In genomic region chr20:38418509-38419204, GRCh38 we compare ENCODE assay signal across 11 cellular contexts. TPM values are rescaled to one million over a fixed set of nuclear protein-coding genes. Genes with fewer than 3 reads are reported as not detected.
DNase-seq lines count a peak whose midpoint lies in the region; ATAC-seq, FAIRE-seq and TF ChIP-seq lines count a peak whose summit lies in the region.
"Had no signal": no experiment of that assay in that cellular context is flagged by ENCODE, and none has a peak within 500 bp of the region (broad histone marks: within the 10 kb centered on the region; RNA-seq: fewer than 3 reads in every experiment).

No MANE protein-coding gene starts in this region.

- intact Hi-C loops in Panc1 (cut with micrococcal nuclease; ENCODE audit: unreplicated experiment), result no loop called here

- BruUV-seq in Panc1 (replicated peaks; lab: Mats Ljungman, UMichigan), result no TSS peak

- H3K79me2 ChIP-seq in hepatocyte, result no peaks in the 10 kb centered on the region

- peaks cover 29% of the 10 kb centered on the region for H3K36me3 Mint-ChIP-seq in endothelial cell (ENCODE audit: low read depth, unreplicated experiment)

- ATAC-seq in Panc1 (peak; percentile 59), HG02852 (IDR thresholded peaks at IDR 0.05; ENCODE audit: unreplicated experiment) (no peak), HG02610 (IDR thresholded peaks at IDR 0.05; ENCODE audit: unreplicated experiment) (no peak)

- CTCF ChIA-PET in Panc1 (lab: Charles Lee), result interaction anchor here (0.6 to 1.1 kb wide), 3 partner anchors 9 to 803 kb away, joined by 3 to 6 read pairs (median 6); no protein-coding TSS in a partner anchor

- no peak overlapping the region for H3K27ac ChIP-seq in Panc1 (ENCODE audit: low read length)
- H3K27ac ChIP-seq in hepatocyte, result no peak overlapping the region

- no peak overlapping the region for H3K4me2 ChIP-seq in hepatocyte

- H3K9me2 ChIP-seq in hepatocyte (replicated peaks; ENCODE audit: insufficient read depth), result no peaks in the 10 kb centered on the region

- H4K20me1 ChIP-seq in hepatocyte (ENCODE audit: insufficient read depth, poor library complexity, severe bottlenecking), result peaks cover 2% of the 10 kb centered on the region

- H3K4me3 Mint-ChIP-seq in endothelial cell (ENCODE audit: unreplicated experiment), result no peak overlapping the region

- H3K4me3 ChIP-seq in Panc1 (ENCODE audit: low read depth in 2 of 2, low read length in 2 of 2), result no peak overlapping the region
- H3K4me3 ChIP-seq in fibroblast of the aortic adventitia (ENCODE audit: low read depth, low read length), result no peak overlapping the region
- no peak overlapping the region for H3K4me3 ChIP-seq in hepatocyte

- DNase-seq in GM12891 (ENCODE audit: insufficient read length, low spot score), result no peak
- no peak for DNase-seq in Panc1 (ENCODE audit: low read depth, low spot score)
- peak; percentile 70 for DNase-seq in fibroblast of the aortic adventitia (ENCODE audit: low read depth)
- DNase-seq in pons (ENCODE audit: low spot score), result peak; percentile 75
- no peak for DNase-seq in hepatocyte (ENCODE audit: low spot score)
- no peak for DNase-seq in endothelial cell (ENCODE audit: low spot score)
- DNase-seq: NCI-H1930, T1000 had no signal

- no peaks in the 10 kb centered on the region for H3K9me3 Mint-ChIP-seq in endothelial cell (ENCODE audit: unreplicated experiment)
- H3K9me3 Mint-ChIP-seq: activated naive CD4-positive, alpha-beta T cell treated with anti-CD3 and anti-CD28 coated beads, Interleukin-2, amount 50 U/mL, for 72 hours had no signal

- peak; percentile 55 for TF ChIP-seq POLR2A in GM12891 (IDR thresholded peaks at IDR 0.05; ENCODE audit: low read depth, low read length)

- in situ Hi-C loops in Panc1 (cut with HindIII; ENCODE audit: low pct_unique_long_range_greater_than_20kb, low sequenced_read_pairs), result no loop called here

- no peak overlapping the region for H2AFZ ChIP-seq in hepatocyte

- H3K4me1 Mint-ChIP-seq in endothelial cell (ENCODE audit: unreplicated experiment), result no peaks in the 10 kb centered on the region

- TF ChIP-seq CTCF in Panc1 (IDR thresholded peaks at IDR 0.05) (no peak), fibroblast of the aortic adventitia (IDR thresholded peaks at IDR 0.05; ENCODE audit: insufficient read depth, low read length) (no peak), hepatocyte (IDR thresholded peaks at IDR 0.05; ENCODE audit: poor library complexity) (no peak), endothelial cell (IDR thresholded peaks at IDR 0.05; ENCODE audit: unreplicated experiment) (no peak)

- H3K9me3 ChIP-seq in Panc1 (ENCODE audit: control insufficient read depth, insufficient read depth, low read depth, low read length) (no peaks in the 10 kb centered on the region), hepatocyte (ENCODE audit: low read depth) (no peaks in the 10 kb centered on the region)

- no peak for FAIRE-seq in GM12891 (lab: Jason Lieb, UNC)

- H3K4me1 ChIP-seq in Panc1 (ENCODE audit: control insufficient read depth, insufficient read depth, low read length) (no peaks in the 10 kb centered on the region), hepatocyte (ENCODE audit: insufficient read depth) (no peaks in the 10 kb centered on the region)

- peaks cover 28% of the 10 kb centered on the region for H3K36me3 ChIP-seq in Panc1 (ENCODE audit: control insufficient read depth, insufficient read depth, low read length)
- no peaks in the 10 kb centered on the region for H3K36me3 ChIP-seq in hepatocyte (replicated peaks; ENCODE audit: insufficient read depth, low read depth)

- H3K27me3 ChIP-seq in Panc1 (ENCODE audit: control insufficient read depth, insufficient read depth, low read length) (no peaks in the 10 kb centered on the region), hepatocyte (no peaks in the 10 kb centered on the region)

- 97% methylated on average over 4 of the region's 4 CpGs for WGBS in hepatocyte (ENCODE audit: low lambda C conversion rate, missing lambda C conversion rate)

- POLR2A ChIA-PET in Panc1 (lab: Charles Lee), result no interaction called here

- peaks cover 2% of the 10 kb centered on the region for H3K27me3 Mint-ChIP-seq in endothelial cell (ENCODE audit: unreplicated experiment)

- H3K27ac Mint-ChIP-seq in endothelial cell (ENCODE audit: unreplicated experiment), result no peak overlapping the region

TF ChIP-seq in GM12891, 5 proteins besides CTCF, POLR2A, EP300 and RAD21:
- TF ChIP-seq POLR2AphosphoS5 (IDR thresholded peaks at IDR 0.05; ENCODE audit: low read depth, low read length), result peak; percentile 87
- no peak for TF ChIP-seq TAF1 (IDR thresholded peaks at IDR 0.05; ENCODE audit: low read depth, low read length)
- no peak for TF ChIP-seq SPI1 (IDR thresholded peaks at IDR 0.05; ENCODE audit: low read depth, low read length)
- TF ChIP-seq PAX5 (IDR thresholded peaks at IDR 0.05; ENCODE audit: insufficient read depth, low read length, severe bottlenecking), result no peak
- TF ChIP-seq POU2F2 (IDR thresholded peaks at IDR 0.05; ENCODE audit: low read depth, low read length), result no peak

RNA-seq across cellular contexts. Expression of gene SNHG17, which starts 16.5 kb away (rescaled TPM):
- polyA plus RNA-seq in GM12891 (2012; ENCODE audit: low read depth, missing spikeins), result 61.6 TPM
- total RNA-seq in Panc1 (2021; ENCODE audit: unreplicated experiment) (60.1 TPM), fibroblast of the aortic adventitia (ENCODE audit: low replicate concordance) (7.4 and 8.4 TPM in 2 replicates), hepatocyte (7.5 and 8.5 TPM in 2 replicates), endothelial cell (ENCODE audit: unreplicated experiment) (18.0 TPM)
- polyA plus RNA-seq in Panc1 (2012; ENCODE audit: insufficient read length), result 50.2 TPM
- polyA plus RNA-seq in hepatocyte, result 20.1 and 24.3 TPM in 2 replicates

RNA-seq across cellular contexts. Expression of gene RALGAPB, which starts 54.0 kb away (rescaled TPM):
- 8.6 TPM for polyA plus RNA-seq in GM12891 (2012; ENCODE audit: low read depth, missing spikeins)
- total RNA-seq in Panc1 (2021; ENCODE audit: unreplicated experiment), result 33.1 TPM
- polyA plus RNA-seq in Panc1 (2012; ENCODE audit: insufficient read length), result 14.2 TPM
- 48.7 and 49.0 TPM in 2 replicates for total RNA-seq in fibroblast of the aortic adventitia (ENCODE audit: low replicate concordance)
- total RNA-seq in hepatocyte, result 25.2 and 31.8 TPM in 2 replicates
- polyA plus RNA-seq in hepatocyte, result 7.5 and 7.7 TPM in 2 replicates
- 46.0 TPM for total RNA-seq in endothelial cell (ENCODE audit: unreplicated experiment)

Comparison
In these comparisons a context has a peak if more than half of its experiments do, and no peak if none do; other contexts are left out.
1. DNase-seq: peak in fibroblast of the aortic adventitia (single experiment) and pons (single experiment); none in GM12891 (single experiment), Panc1 (single experiment), hepatocyte (single experiment) and endothelial cell (single experiment).